In genomic region chr2:236941551-236941950, GRCh38 we compare ENCODE assay signal across 22 cellular contexts.
"Had no signal": no experiment of that assay in that cellular context is flagged by ENCODE, and none has a peak within 500 bp of the region (broad histone marks: within the 10 kb centered on the region; RNA-seq: fewer than 3 reads in every experiment).

No MANE protein-coding gene starts in this region.

- H3K9me3 ChIP-seq: SJSA1 had no signal

- FAIRE-seq: K562, RCC 7860 had no signal

- DNase-seq: Kasumi-1, MM.1S, NCI-H1092 treated with DMSO at 0.1 percent for 48 hours, NCI-H1436, NCI-H187, NCI-H2029, NCI-H2081 treated with DMSO at 0.1 percent for 48 hours, NCI-H2171, NCI-H226, NCI-H446, NCI-H510A, NCI-H524 treated with DMSO at 0.1 percent for 48 hours, NCI-H774, Right ventricle myocardium superior, RPMI8226, SIG-M5 had no signal

- H3K27ac ChIP-seq: KMS-11, SJSA1, SK-N-MC had no signal

- H3K27ac Mint-ChIP-seq: IgD-negative memory B cell had no signal

- H3K4me3 Mint-ChIP-seq: IgD-negative memory B cell had no signal

- H3K4me2 ChIP-seq: KMS-11 had no signal

- H3K4me1 Mint-ChIP-seq: IgD-negative memory B cell had no signal

- H3K4me1 ChIP-seq: SJSA1 had no signal

- ATAC-seq: K562 had no signal

- H3K27me3 ChIP-seq: SJSA1 had no signal

- H3K9ac ChIP-seq: KMS-11 had no signal

- H3K4me3 ChIP-seq: K562, SJSA1, SK-N-MC had no signal

- H3K9me3 Mint-ChIP-seq: IgD-negative memory B cell had no signal

- H3K36me3 ChIP-seq: SJSA1 had no signal
